In the genomic region with DNA sequence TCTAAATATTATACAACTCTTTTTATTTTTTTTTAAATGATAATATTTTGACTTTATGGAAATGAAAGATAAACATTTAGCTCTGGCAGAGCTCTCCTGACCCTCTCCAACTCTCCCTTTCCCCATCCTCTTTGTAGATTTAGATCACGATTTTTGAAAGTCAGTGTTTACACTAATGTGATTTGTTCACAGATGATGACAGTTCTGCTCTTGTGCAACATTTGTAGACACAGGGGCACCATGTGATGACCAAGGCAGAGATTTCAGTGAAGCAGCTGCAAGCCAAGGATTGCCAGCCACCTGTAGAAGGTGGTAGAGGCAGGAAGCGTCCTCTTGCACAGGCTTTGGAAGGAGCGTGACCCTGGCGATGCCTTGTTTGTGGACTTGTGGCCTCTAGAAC, we compare ENCODE assay signal across 19 cellular contexts.
A peak's percentile ranks its signal among the peaks of the same experiment; 100 is the strongest.
DNase-seq lines count a peak whose midpoint lies in the region; ATAC-seq, FAIRE-seq and TF ChIP-seq lines count a peak whose summit lies in the region.
"Had no signal": no experiment of that assay in that cellular context is flagged by ENCODE, and none has a peak within 500 bp of the region (broad histone marks: within the 10 kb centered on the region; RNA-seq: fewer than 3 reads in every experiment).

No MANE protein-coding gene starts in this region.

- no peak overlapping the region for H3K4me3 Mint-ChIP-seq in GM23338
- H3K4me3 Mint-ChIP-seq: CD4-positive, CD25-positive, alpha-beta regulatory T cell; T-cell had no signal

- H3K9me2 ChIP-seq in GM23338 (ENCODE audit: insufficient read depth): peaks cover 3% of the 10 kb centered on the region; the same call in 1 of the 2 replicates

- H3K4me3 ChIP-seq in HEK293 (ENCODE audit: low read depth, low read length) (no peak overlapping the region), MG63 (no peak overlapping the region), fibroblast of lung (replicated peaks in 1 of 4; ENCODE audit: control extremely low read depth in 1 of 4, insufficient read depth in 1 of 4, low read depth in 3 of 4, low read length in 4 of 4) (no peak overlapping the region), trophoblast cell (ENCODE audit: low read depth, low read length) (no peak overlapping the region), GM23338 (no peak overlapping the region), right atrium auricular region (no peak overlapping the region)

- CTCF ChIA-PET in HEK293 (lab: Yijun Ruan, JAX): no interaction called here

- no peaks in the 10 kb centered on the region for H3K27me3 ChIP-seq in MG63
- no peaks in the 10 kb centered on the region for H3K27me3 ChIP-seq in fibroblast of lung (ENCODE audit: control insufficient read depth, insufficient read depth, low read length)
- H3K27me3 ChIP-seq in trophoblast cell (ENCODE audit: insufficient read depth, low read length): no peaks in the 10 kb centered on the region
- H3K27me3 ChIP-seq in GM23338 (ENCODE audit: insufficient read depth): no peaks in the 10 kb centered on the region
- no peaks in the 10 kb centered on the region for H3K27me3 ChIP-seq in right atrium auricular region

- no peak for ATAC-seq in GM23338
- ATAC-seq: T-cell had no signal

- H3K4me1 Mint-ChIP-seq in GM23338: peaks cover 20% of the 10 kb centered on the region; the same call in 2 of the 3 replicates
- H3K4me1 Mint-ChIP-seq: CD4-positive, CD25-positive, alpha-beta regulatory T cell; T-cell had no signal

- H3K4ac ChIP-seq in trophoblast cell (ENCODE audit: low read depth, low read length): no peak overlapping the region

- H3K79me2 ChIP-seq in fibroblast of lung (ENCODE audit: control insufficient read depth, insufficient read depth, low read length): no peaks in the 10 kb centered on the region
- H3K79me2 ChIP-seq in trophoblast cell (ENCODE audit: control insufficient read depth, insufficient read depth, low read length, poor library complexity): no peaks in the 10 kb centered on the region
- no peaks in the 10 kb centered on the region for H3K79me2 ChIP-seq in GM23338 (replicated peaks; ENCODE audit: insufficient read depth)

- H2BK120ac ChIP-seq in trophoblast cell (ENCODE audit: insufficient read depth, low read length, poor library complexity): no peak overlapping the region

- no peak overlapping the region for H2AFZ ChIP-seq in fibroblast of lung (ENCODE audit: low read length)
- no peak overlapping the region for H2AFZ ChIP-seq in trophoblast cell (ENCODE audit: insufficient read depth, low read length, poor library complexity)
- no peak overlapping the region for H2AFZ ChIP-seq in GM23338

- no peaks in the 10 kb centered on the region for H3K36me3 ChIP-seq in HEK293 (ENCODE audit: control insufficient read depth in 2 of 2, insufficient read depth in 1 of 2, low read length in 2 of 2)
- H3K36me3 ChIP-seq in MG63: no peaks in the 10 kb centered on the region
- H3K36me3 ChIP-seq in fibroblast of lung (ENCODE audit: control insufficient read depth, insufficient read depth, low read length): no peaks in the 10 kb centered on the region
- H3K36me3 ChIP-seq in trophoblast cell (ENCODE audit: control insufficient read depth in 1 of 2, insufficient read depth in 2 of 2, low read length in 2 of 2): no peaks in the 10 kb centered on the region
- no peaks in the 10 kb centered on the region for H3K36me3 ChIP-seq in GM23338 (ENCODE audit: insufficient read depth)
- no peaks in the 10 kb centered on the region for H3K36me3 ChIP-seq in right atrium auricular region

- H3K79me1 ChIP-seq in trophoblast cell (ENCODE audit: low read length): no peaks in the 10 kb centered on the region

- H3K9ac ChIP-seq in fibroblast of lung (ENCODE audit: insufficient read depth, low read length) (no peak overlapping the region), trophoblast cell (ENCODE audit: low read length) (no peak overlapping the region)

- no peak overlapping the region for H2BK5ac ChIP-seq in trophoblast cell (ENCODE audit: low read depth, low read length, poor library complexity)

- no peaks in the 10 kb centered on the region for H4K20me1 ChIP-seq in fibroblast of lung (ENCODE audit: control insufficient read depth, extremely low read depth, insufficient read depth, low read length)
- no peaks in the 10 kb centered on the region for H4K20me1 ChIP-seq in GM23338 (replicated peaks; ENCODE audit: insufficient read depth)

- H3K14ac ChIP-seq in trophoblast cell (ENCODE audit: low read length): no peak overlapping the region

- H3K4me2 ChIP-seq in fibroblast of lung (ENCODE audit: extremely low read depth, insufficient read depth, low read length) (no peak overlapping the region), trophoblast cell (ENCODE audit: low read length) (no peak overlapping the region), GM23338 (no peak overlapping the region)

- DNase-seq in MG63: peak; percentile 12
- DNase-seq in fibroblast of lung (ENCODE audit: low read depth in 2 of 2): peak; percentile 32 to 46
- peak; percentile 14 to 17 for DNase-seq in trophoblast cell
- no peak for DNase-seq in glomerular visceral epithelial cell (ENCODE audit: extremely low spot score)
- DNase-seq in GM23338 (ENCODE audit: low spot score): no peak
- DNase-seq in right atrium auricular region (ENCODE audit: low spot score): no peak
- no peak for DNase-seq in HTR-8/SVneo (ENCODE audit: insufficient read length, low spot score)
- DNase-seq: CD4-positive, CD25-positive, alpha-beta regulatory T cell; COR-L47; GF-D8; Karpas-422; NCI-H1105 treated with DMSO at 0.1 percent for 48 hours; NCI-H2029 treated with DMSO at 0.1 percent for 48 hours; NCI-H226; NCI-H510A treated with DMSO at 0.1 percent for 48 hours; NCI-H748 treated with DMSO at 0.1 percent for 48 hours; T-cell had no signal

- no peak overlapping the region for H3K18ac ChIP-seq in trophoblast cell (ENCODE audit: low read length)

- H3K9me3 Mint-ChIP-seq in GM23338: peaks cover 9% of the 10 kb centered on the region; the same call in 2 of the 3 replicates
- H3K9me3 Mint-ChIP-seq: T-cell had no signal

- H3K36me3 Mint-ChIP-seq in GM23338 (ENCODE audit: low read depth): peaks cover 9% of the 10 kb centered on the region; the same call in 2 of the 3 replicates
- H3K36me3 Mint-ChIP-seq: CD4-positive, CD25-positive, alpha-beta regulatory T cell; T-cell had no signal

- H3K4me1 ChIP-seq in HEK293 (ENCODE audit: control insufficient read depth, insufficient read depth, low read length) (no peaks in the 10 kb centered on the region), fibroblast of lung (ENCODE audit: control insufficient read depth, extremely low read depth, insufficient read depth, low read length) (no peaks in the 10 kb centered on the region), trophoblast cell (ENCODE audit: control insufficient read depth in 1 of 2, insufficient read depth in 2 of 2, low read length in 2 of 2) (no peaks in the 10 kb centered on the region), GM23338 (ENCODE audit: insufficient read depth) (no peaks in the 10 kb centered on the region), right atrium auricular region (no peaks in the 10 kb centered on the region)

- H3K23ac ChIP-seq in trophoblast cell (ENCODE audit: low read length): no peak overlapping the region

- no CpG with 5 or more reads among the region's 4 CpGs for WGBS in trophoblast cell (ENCODE audit: extremely low coverage, insufficient coverage, insufficient read length)

- H2AK5ac ChIP-seq in trophoblast cell (ENCODE audit: low read length): no peak overlapping the region

- no peaks in the 10 kb centered on the region for H3K27me3 Mint-ChIP-seq in GM23338 (ENCODE audit: insufficient read depth, low read depth, poor library complexity)
- H3K27me3 Mint-ChIP-seq: CD4-positive, CD25-positive, alpha-beta regulatory T cell had no signal

- no peak overlapping the region for H3K27ac Mint-ChIP-seq in GM23338
- H3K27ac Mint-ChIP-seq: CD4-positive, CD25-positive, alpha-beta regulatory T cell; T-cell had no signal

- H4K91ac ChIP-seq in trophoblast cell (ENCODE audit: low read depth, low read length): no peak overlapping the region

- no peaks in the 10 kb centered on the region for H3K9me3 ChIP-seq in HEK293 (ENCODE audit: control insufficient read depth, insufficient read depth, low read depth, low read length)
- H3K9me3 ChIP-seq in MG63: no peaks in the 10 kb centered on the region
- no peaks in the 10 kb centered on the region for H3K9me3 ChIP-seq in fibroblast of lung (ENCODE audit: control insufficient read depth, insufficient read depth, low read depth, low read length)
- no peaks in the 10 kb centered on the region for H3K9me3 ChIP-seq in trophoblast cell (ENCODE audit: insufficient read depth, low read depth, low read length)
- no peaks in the 10 kb centered on the region for H3K9me3 ChIP-seq in right atrium auricular region

- H2BK12ac ChIP-seq in trophoblast cell (ENCODE audit: low read length): no peak overlapping the region

- H4K8ac ChIP-seq in trophoblast cell (ENCODE audit: low read depth, low read length): no peak overlapping the region

- H4K12ac ChIP-seq in trophoblast cell (ENCODE audit: low read depth, low read length): no peak overlapping the region

- no peak for FAIRE-seq in HTR-8/SVneo (lab: Jason Lieb, UNC)

- POLR2A ChIA-PET in HEK293 (lab: Yijun Ruan, JAX): no interaction called here

- no peaks in the 10 kb centered on the region for H3F3A ChIP-seq in GM23338 (replicated peaks; ENCODE audit: low read depth)

- TF ChIP-seq CTCF in HEK293 (tag by site-specific recombination; IDR thresholded peaks at IDR 0.05): no peak
- TF ChIP-seq CTCF in fibroblast of lung (conservative IDR thresholded peaks at IDR 0.05 in 1 of 2, IDR thresholded peaks at IDR 0.05 in 1 of 2; ENCODE audit: low read depth in 1 of 2, low read length in 2 of 2): no peak
- no peak for TF ChIP-seq CTCF in GM23338 (conservative IDR thresholded peaks at IDR 0.05; ENCODE audit: low read depth in 2 of 2)
- no peak for TF ChIP-seq CTCF in right atrium auricular region (IDR thresholded peaks at IDR 0.05)

- no peak overlapping the region for H3K27ac ChIP-seq in HEK293 (ENCODE audit: extremely low read depth, low read depth, low read length)
- H3K27ac ChIP-seq in fibroblast of lung (ENCODE audit: insufficient read depth, low read length): no peak overlapping the region
- H3K27ac ChIP-seq in trophoblast cell (ENCODE audit: low read depth, low read length): no peak overlapping the region
- no peak overlapping the region for H3K27ac ChIP-seq in GM23338 (ENCODE audit: low read depth)
- no peak overlapping the region for H3K27ac ChIP-seq in right atrium auricular region
- H3K27ac ChIP-seq: RWPE1 had no signal

TF ChIP-seq in HEK293, 187 proteins besides CTCF, POLR2A, EP300 and RAD21:
- TF ChIP-seq SETDB1 (IDR thresholded peaks at IDR 0.05; ENCODE audit: insufficient read length, low read length): peak; percentile 78
- no peak for TF ChIP-seq ZNF248 (tag by site-specific recombination; IDR thresholded peaks at IDR 0.05)

TF ChIP-seq in GM23338, 12 proteins besides CTCF, POLR2A, EP300 and RAD21 (continues in another document):
- TF ChIP-seq JUNB (IDR thresholded peaks at IDR 0.05; ENCODE audit: unreplicated experiment): no peak
- TF ChIP-seq POLR2AphosphoS5 (IDR thresholded peaks at IDR 0.05; ENCODE audit: low read depth): no peak
- no peak for TF ChIP-seq NANOG (IDR thresholded peaks at IDR 0.05; ENCODE audit: borderline replicate concordance)

Comparison
In these comparisons a context has a peak if more than half of its experiments do, and no peak if none do; other contexts are left out.
1. DNase-seq: peak in MG63 (single experiment), fibroblast of lung (2 of 2) and trophoblast cell (2 of 2); none in glomerular visceral epithelial cell (single experiment), GM23338 (single experiment), right atrium auricular region (single experiment) and HTR-8/SVneo (single experiment).